In the genomic region with DNA sequence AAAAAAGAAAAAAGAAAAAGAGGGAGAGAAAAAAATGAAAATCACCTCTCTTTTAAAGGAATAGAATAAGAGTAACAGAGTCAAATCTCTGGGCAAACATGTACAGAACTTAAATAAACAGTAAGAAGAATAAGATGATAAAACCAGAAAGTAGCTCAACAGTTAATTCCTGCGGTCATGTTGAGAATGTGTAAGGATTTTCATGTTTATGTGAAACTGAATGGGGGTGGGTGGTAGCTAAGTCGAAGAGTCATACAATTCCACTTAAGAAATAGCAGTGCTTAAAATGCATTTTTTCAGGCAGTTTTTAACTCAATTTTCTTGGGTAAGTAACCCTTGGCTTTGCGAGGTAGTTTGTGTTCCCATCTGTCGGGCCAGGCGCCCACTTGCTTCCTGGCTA, we compare ENCODE assay signal across 14 cellular contexts.
DNase-seq lines count a peak whose midpoint lies in the region; ATAC-seq and TF ChIP-seq lines count a peak whose summit lies in the region.
"Had no signal": no experiment of that assay in that cellular context is flagged by ENCODE, and none has a peak within 500 bp of the region (broad histone marks: within the 10 kb centered on the region; RNA-seq: fewer than 3 reads in every experiment).

No MANE protein-coding gene starts in this region.

- peaks cover 29% of the 10 kb centered on the region for H3K36me3 Mint-ChIP-seq in activated CD4-positive, alpha-beta T cell treated with anti-CD3 and anti-CD28 coated beads, Interleukin-2, amount 10 ng/mL, durations not matched to agents 7 days and 5 days (ENCODE audit: low read depth)
- peaks cover 65% of the 10 kb centered on the region for H3K36me3 Mint-ChIP-seq in dendritic cell treated with granulocyte-macrophage colony-stimulating factor and Interleukin-4, amounts not matched to agents 40 ng/mL and 50 ng/mL, for 4 days (ENCODE audit: low read depth)
- H3K36me3 Mint-ChIP-seq in neural progenitor cell, result peaks cover 2% of the 10 kb centered on the region
- no peaks in the 10 kb centered on the region for H3K36me3 Mint-ChIP-seq in glutamatergic neuron (ENCODE audit: unreplicated experiment)

- POLR2A ChIA-PET in activated CD4-positive, alpha-beta T cell treated with anti-CD3 and anti-CD28 coated beads, Interleukin-2, amount 10 ng/mL, durations not matched to agents 7 days and 5 days (lab: Charles Lee), result no interaction called here

- H3F3A ChIP-seq in neural progenitor cell (ENCODE audit: low read depth), result no peaks in the 10 kb centered on the region

- DNase-seq in activated CD4-positive, alpha-beta T cell treated with anti-CD3 and anti-CD28 coated beads, Interleukin-2, amount 10 ng/mL, durations not matched to agents 7 days and 5 days, result no peak
- no peak for DNase-seq in activated CD4-positive, alpha-beta T cell treated with anti-CD3 and anti-CD28 coated beads, Interleukin-2, amount 50 U/mL, for 4 hours
- no peak for DNase-seq in Peyer's patch
- DNase-seq in neural progenitor cell (ENCODE audit: low spot score), result no peak
- DNase-seq in inferior parietal cortex (ENCODE audit: extremely low spot score), result no peak
- DNase-seq in glutamatergic neuron, result no peak
- DNase-seq: DMS 273 treated with DMSO at 0.1 percent for 48 hours, NCI-H2029 treated with DMSO at 0.1 percent for 48 hours, NCI-H748 treated with DMSO at 0.1 percent for 48 hours, RPMI8226 had no signal

- H2AFZ ChIP-seq in neural progenitor cell (replicated peaks), result no peak overlapping the region

- peaks cover 15% of the 10 kb centered on the region for H3K4me1 Mint-ChIP-seq in activated CD4-positive, alpha-beta T cell treated with anti-CD3 and anti-CD28 coated beads, Interleukin-2, amount 10 ng/mL, durations not matched to agents 7 days and 5 days
- no peaks in the 10 kb centered on the region for H3K4me1 Mint-ChIP-seq in dendritic cell treated with granulocyte-macrophage colony-stimulating factor and Interleukin-4, amounts not matched to agents 40 ng/mL and 50 ng/mL, for 4 days (ENCODE audit: low read depth)
- H3K4me1 Mint-ChIP-seq in neural progenitor cell (no peaks in the 10 kb centered on the region), glutamatergic neuron (ENCODE audit: low read depth, unreplicated experiment) (no peaks in the 10 kb centered on the region)

- H3K36me3 ChIP-seq in Peyer's patch, result peaks cover 0 to 5% (median 0%) of the 10 kb centered on the region in 3 donors
- H3K36me3 ChIP-seq in neural progenitor cell, result no peaks in the 10 kb centered on the region
- H3K36me3 ChIP-seq: colonic mucosa, suprapubic skin had no signal

- CTCF ChIA-PET in activated CD4-positive, alpha-beta T cell treated with anti-CD3 and anti-CD28 coated beads, Interleukin-2, amount 10 ng/mL, durations not matched to agents 7 days and 5 days (lab: Charles Lee), result interaction anchor here (0.6 kb wide), 2 partner anchors 30 to 771 kb away, joined by 4 read pairs; no protein-coding TSS in a partner anchor

- H3K79me2 ChIP-seq in neural progenitor cell (ENCODE audit: low read depth), result no peaks in the 10 kb centered on the region

- intact Hi-C loops in dendritic cell treated with granulocyte-macrophage colony-stimulating factor and Interleukin-4, amounts not matched to agents 40 ng/mL and 50 ng/mL, for 4 days (cut with micrococcal nuclease), result no loop called here

- no peak overlapping the region for H3K4me2 ChIP-seq in neural progenitor cell

- H3K9me3 Mint-ChIP-seq in activated CD4-positive, alpha-beta T cell treated with anti-CD3 and anti-CD28 coated beads, Interleukin-2, amount 10 ng/mL, durations not matched to agents 7 days and 5 days, result no peaks in the 10 kb centered on the region
- no peaks in the 10 kb centered on the region for H3K9me3 Mint-ChIP-seq in dendritic cell treated with granulocyte-macrophage colony-stimulating factor and Interleukin-4, amounts not matched to agents 40 ng/mL and 50 ng/mL, for 4 days
- H3K9me3 Mint-ChIP-seq in neural progenitor cell, result no peaks in the 10 kb centered on the region
- H3K9me3 Mint-ChIP-seq in glutamatergic neuron (ENCODE audit: unreplicated experiment), result no peaks in the 10 kb centered on the region

- H4K20me1 ChIP-seq in neural progenitor cell (ENCODE audit: low read depth), result peaks cover 9% of the 10 kb centered on the region

- peaks cover 0 to 17% (median 0%) of the 10 kb centered on the region in 4 donors for H3K4me1 ChIP-seq in Peyer's patch
- no peaks in the 10 kb centered on the region for H3K4me1 ChIP-seq in neural progenitor cell

- H3K27ac ChIP-seq in Peyer's patch (peak overlapping the region in 3 of 4 donors; percentile 35 to 80 (median 53)), neural progenitor cell (no peak overlapping the region)
- H3K27ac ChIP-seq: colonic mucosa, suprapubic skin had no signal

- H3K4me3 Mint-ChIP-seq in activated CD4-positive, alpha-beta T cell treated with anti-CD3 and anti-CD28 coated beads, Interleukin-2, amount 10 ng/mL, durations not matched to agents 7 days and 5 days, result peak overlapping the region; percentile 11
- H3K4me3 Mint-ChIP-seq in dendritic cell treated with granulocyte-macrophage colony-stimulating factor and Interleukin-4, amounts not matched to agents 40 ng/mL and 50 ng/mL, for 4 days, result no peak overlapping the region
- H3K4me3 Mint-ChIP-seq in neural progenitor cell (no peak overlapping the region), glutamatergic neuron (ENCODE audit: unreplicated experiment) (no peak overlapping the region)

- no peak for ATAC-seq in GM18873 (IDR thresholded peaks at IDR 0.05; ENCODE audit: low FRiP score, unreplicated experiment)

- H3K4me3 ChIP-seq in Peyer's patch (no peak overlapping the region), neural progenitor cell (no peak overlapping the region)
- H3K4me3 ChIP-seq: colonic mucosa, suprapubic skin had no signal

- TF ChIP-seq CTCF in Peyer's patch (IDR thresholded peaks at IDR 0.05) (no peak), neural progenitor cell (IDR thresholded peaks at IDR 0.05) (no peak), glutamatergic neuron (IDR thresholded peaks at IDR 0.05; ENCODE audit: partially characterized antibody, unreplicated experiment) (no peak)

- H3K9ac ChIP-seq in neural progenitor cell, result no peak overlapping the region

- H3K27me3 ChIP-seq in Peyer's patch, result no peaks in the 10 kb centered on the region
- H3K27me3 ChIP-seq in neural progenitor cell, result no peaks in the 10 kb centered on the region
- H3K27me3 ChIP-seq: colonic mucosa, suprapubic skin had no signal

- H3K9me3 ChIP-seq in Peyer's patch (no peaks in the 10 kb centered on the region), neural progenitor cell (ENCODE audit: low read depth) (no peaks in the 10 kb centered on the region)
- H3K9me3 ChIP-seq: colonic mucosa, suprapubic skin had no signal

- H3K27me3 Mint-ChIP-seq in activated CD4-positive, alpha-beta T cell treated with anti-CD3 and anti-CD28 coated beads, Interleukin-2, amount 10 ng/mL, durations not matched to agents 7 days and 5 days, result no peaks in the 10 kb centered on the region
- H3K27me3 Mint-ChIP-seq in dendritic cell treated with granulocyte-macrophage colony-stimulating factor and Interleukin-4, amounts not matched to agents 40 ng/mL and 50 ng/mL, for 4 days, result no peaks in the 10 kb centered on the region
- H3K27me3 Mint-ChIP-seq in neural progenitor cell (ENCODE audit: insufficient read depth, low read depth) (peaks cover 3% of the 10 kb centered on the region), glutamatergic neuron (ENCODE audit: unreplicated experiment) (peaks cover 3% of the 10 kb centered on the region)

- no peak for TF ChIP-seq POLR2A in Peyer's patch (IDR thresholded peaks at IDR 0.05)

- H3K27ac Mint-ChIP-seq in activated CD4-positive, alpha-beta T cell treated with anti-CD3 and anti-CD28 coated beads, Interleukin-2, amount 10 ng/mL, durations not matched to agents 7 days and 5 days, result no peak overlapping the region
- H3K27ac Mint-ChIP-seq in dendritic cell treated with granulocyte-macrophage colony-stimulating factor and Interleukin-4, amounts not matched to agents 40 ng/mL and 50 ng/mL, for 4 days, result peak overlapping the region; percentile 1
- H3K27ac Mint-ChIP-seq in neural progenitor cell, result peak overlapping the region; percentile 4
- H3K27ac Mint-ChIP-seq in glutamatergic neuron (ENCODE audit: unreplicated experiment), result no peak overlapping the region

Comparison
In these comparisons a context has a peak if more than half of its experiments do, and no peak if none do; other contexts are left out.
1. H3K27ac Mint-ChIP-seq: peak in dendritic cell treated with granulocyte-macrophage colony-stimulating factor and Interleukin-4, amounts not matched to agents 40 ng/mL and 50 ng/mL, for 4 days (single experiment) and neural progenitor cell (single experiment); none in activated CD4-positive, alpha-beta T cell treated with anti-CD3 and anti-CD28 coated beads, Interleukin-2, amount 10 ng/mL, durations not matched to agents 7 days and 5 days (single experiment) and glutamatergic neuron (single experiment).